ENCODE assay signal across 8 cellular contexts in the genomic region with DNA sequence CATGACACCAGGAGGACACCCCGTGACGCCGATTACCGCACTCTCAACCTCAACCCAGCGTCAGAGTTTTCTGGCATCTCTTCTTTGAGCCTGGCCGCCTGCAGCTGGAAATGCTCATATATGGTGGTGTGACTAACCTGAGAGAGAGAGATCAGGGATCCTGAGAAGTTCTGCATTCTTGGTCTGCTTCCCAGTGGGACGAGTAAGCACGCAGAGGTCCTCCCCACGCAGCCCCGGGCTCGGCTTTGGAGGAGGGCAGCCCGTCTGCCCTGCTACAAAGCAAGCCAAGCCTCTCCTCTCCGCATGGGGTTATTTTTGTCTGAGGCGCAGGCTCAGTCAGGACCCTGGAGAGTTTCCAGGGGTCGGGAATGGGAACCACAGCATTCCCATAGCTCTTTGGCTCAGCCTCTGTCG. TPM values are rescaled to one million over a fixed set of nuclear protein-coding genes. Genes with fewer than 3 reads are reported as not detected.
A peak's percentile ranks its signal among the peaks of the same experiment; 100 is the strongest.
DNase-seq lines count a peak whose midpoint lies in the region; ATAC-seq and TF ChIP-seq lines count a peak whose summit lies in the region.

No MANE protein-coding gene starts in this region.

- H3K4me3 ChIP-seq in colonic mucosa = no peak overlapping the region
- H3K4me3 ChIP-seq in testis = no peak overlapping the region

- no peak for TF ChIP-seq POLR2A in testis (IDR thresholded peaks at IDR 0.05)

- H3K36me3 Mint-ChIP-seq in effector memory CD8-positive, alpha-beta T cell (ENCODE audit: insufficient read depth) = no peaks in the 10 kb centered on the region

- H3K4me3 Mint-ChIP-seq in effector memory CD8-positive, alpha-beta T cell = no peak overlapping the region

- DNase-seq in HK-2 (ENCODE audit: unreplicated experiment) (peak; percentile 89), colonic mucosa (no peak), left kidney (ENCODE audit: low read depth, low spot score) (peak; percentile 92), testis (peak; percentile 82), SHP77 treated with DMSO at 0.1 percent for 48 hours (lab: John Stamatoyannopoulos, UW) (no peak)
- DNase-seq in effector memory CD8-positive, alpha-beta T cell = no peak

- H3K9me3 Mint-ChIP-seq in effector memory CD8-positive, alpha-beta T cell = no peaks in the 10 kb centered on the region

- H3K36me3 ChIP-seq in colonic mucosa = no peaks in the 10 kb centered on the region
- H3K36me3 ChIP-seq in testis (ENCODE audit: low read depth, missing control alignments) = no peaks in the 10 kb centered on the region

- no peak overlapping the region for H3K27ac Mint-ChIP-seq in effector memory CD8-positive, alpha-beta T cell

- H3K9me3 ChIP-seq in colonic mucosa (no peaks in the 10 kb centered on the region), testis (no peaks in the 10 kb centered on the region)

- peaks cover 0 to 6% of the 10 kb centered on the region in 2 donors for H3K4me1 Mint-ChIP-seq in effector memory CD8-positive, alpha-beta T cell (ENCODE audit: low read depth in 2 of 2)

- TF ChIP-seq CTCF in colonic mucosa (IDR thresholded peaks at IDR 0.05) = no peak
- TF ChIP-seq CTCF in testis (IDR thresholded peaks at IDR 0.05) = no peak

- 32 to 37% methylated on average over 14 to 16 of the region's 16 CpGs for WGBS in testis, 2 donors

- H3K27ac ChIP-seq in colonic mucosa (peak overlapping the region; percentile 40), testis (peak overlapping the region; percentile 78 to 92)

- ATAC-seq in GM19035 (IDR thresholded peaks at IDR 0.05; ENCODE audit: unreplicated experiment) (no peak), HG03565 (IDR thresholded peaks at IDR 0.05; ENCODE audit: unreplicated experiment) (no peak)
- ATAC-seq in effector memory CD8-positive, alpha-beta T cell (replicated peaks) = no peak

- peaks cover 31 to 63% of the 10 kb centered on the region in 2 donors for H3K27me3 Mint-ChIP-seq in effector memory CD8-positive, alpha-beta T cell

- intact Hi-C loops in colonic mucosa (cut with DNase I) (no loop called here), testis (cut with DNase I; ENCODE audit: low total_unique reads) (no loop called here)

- no peak overlapping the region for H3K9ac ChIP-seq in colonic mucosa (ENCODE audit: low read depth in 2 of 2, low read length in 2 of 2)

- H3K27me3 ChIP-seq in colonic mucosa (no peaks in the 10 kb centered on the region), testis (no peaks in the 10 kb centered on the region)

- H3K4me1 ChIP-seq in colonic mucosa (no peaks in the 10 kb centered on the region), testis (peaks cover 52% of the 10 kb centered on the region)

RNA-seq across cellular contexts. Expression of a gene that starts 16.5 kb away (rescaled TPM):
- total RNA-seq in colonic mucosa (10 to 100 TPM; 10.4 to 37.9 TPM), testis (10 to 100 TPM; 47.7 to 59.6 TPM)
- polyA plus RNA-seq in testis (ENCODE audit: insufficient read depth, low read depth, low replicate concordance) = 48.8 TPM

Comparison
In these comparisons a context has a peak if more than half of its experiments do, and no peak if none do; other contexts are left out.
1. DNase-seq: peak in HK-2 (single experiment), left kidney (single experiment) and testis (single experiment); none in colonic mucosa (single experiment), SHP77 treated with DMSO at 0.1 percent for 48 hours (single experiment) and effector memory CD8-positive, alpha-beta T cell (0 of 3).